In the genomic region with DNA sequence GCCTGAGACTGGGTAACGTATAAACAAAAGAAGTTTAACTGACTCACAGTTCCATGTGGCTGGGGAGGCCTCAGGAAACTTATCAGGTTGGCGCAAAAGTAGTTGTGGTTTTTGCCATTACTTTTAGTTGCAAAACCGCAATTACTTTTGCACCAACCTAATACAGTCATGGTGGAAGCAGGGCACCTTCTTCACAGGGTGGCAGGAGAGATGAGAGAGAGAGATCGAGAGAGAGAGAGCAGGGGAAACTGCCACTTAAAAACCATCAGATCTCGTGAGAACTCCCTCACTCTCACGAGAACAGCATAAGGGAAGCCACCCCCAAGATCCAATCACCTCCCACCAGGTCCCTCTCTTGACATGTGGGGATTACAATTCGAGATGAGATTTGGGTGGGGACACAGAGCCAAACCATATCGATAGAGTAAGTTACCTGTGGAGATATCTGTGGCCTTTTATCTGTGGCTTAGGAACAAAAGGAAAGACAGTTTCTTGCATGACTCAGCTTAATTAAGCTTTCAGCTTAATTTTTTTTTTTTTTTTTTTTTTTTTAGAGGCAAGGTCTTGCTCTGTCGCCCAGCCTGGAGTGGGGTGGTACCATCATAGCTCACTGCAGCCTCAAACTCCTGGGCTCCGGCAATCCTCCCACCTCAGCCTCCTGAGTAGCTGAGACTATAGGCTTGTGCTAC, we compare ENCODE assay signal across 1 cellular context.
A peak's percentile ranks its signal among the peaks of the same experiment; 100 is the strongest.
TF ChIP-seq lines count a peak whose summit lies in the region.

No MANE protein-coding gene starts in this region.

TF ChIP-seq in HepG2, 621 proteins besides CTCF, POLR2A, EP300 and RAD21:
- no peak for TF ChIP-seq HNRNPUL1 (IDR thresholded peaks at IDR 0.05; ENCODE audit: low read depth, low read length)
- TF ChIP-seq ZNF17 (CRISPR knock-in tag; IDR thresholded peaks at IDR 0.05): no peak
- peak; percentile 56 for TF ChIP-seq NFE2L2 (IDR thresholded peaks at IDR 0.05; ENCODE audit: low read length)
- TF ChIP-seq, protein P1, sequence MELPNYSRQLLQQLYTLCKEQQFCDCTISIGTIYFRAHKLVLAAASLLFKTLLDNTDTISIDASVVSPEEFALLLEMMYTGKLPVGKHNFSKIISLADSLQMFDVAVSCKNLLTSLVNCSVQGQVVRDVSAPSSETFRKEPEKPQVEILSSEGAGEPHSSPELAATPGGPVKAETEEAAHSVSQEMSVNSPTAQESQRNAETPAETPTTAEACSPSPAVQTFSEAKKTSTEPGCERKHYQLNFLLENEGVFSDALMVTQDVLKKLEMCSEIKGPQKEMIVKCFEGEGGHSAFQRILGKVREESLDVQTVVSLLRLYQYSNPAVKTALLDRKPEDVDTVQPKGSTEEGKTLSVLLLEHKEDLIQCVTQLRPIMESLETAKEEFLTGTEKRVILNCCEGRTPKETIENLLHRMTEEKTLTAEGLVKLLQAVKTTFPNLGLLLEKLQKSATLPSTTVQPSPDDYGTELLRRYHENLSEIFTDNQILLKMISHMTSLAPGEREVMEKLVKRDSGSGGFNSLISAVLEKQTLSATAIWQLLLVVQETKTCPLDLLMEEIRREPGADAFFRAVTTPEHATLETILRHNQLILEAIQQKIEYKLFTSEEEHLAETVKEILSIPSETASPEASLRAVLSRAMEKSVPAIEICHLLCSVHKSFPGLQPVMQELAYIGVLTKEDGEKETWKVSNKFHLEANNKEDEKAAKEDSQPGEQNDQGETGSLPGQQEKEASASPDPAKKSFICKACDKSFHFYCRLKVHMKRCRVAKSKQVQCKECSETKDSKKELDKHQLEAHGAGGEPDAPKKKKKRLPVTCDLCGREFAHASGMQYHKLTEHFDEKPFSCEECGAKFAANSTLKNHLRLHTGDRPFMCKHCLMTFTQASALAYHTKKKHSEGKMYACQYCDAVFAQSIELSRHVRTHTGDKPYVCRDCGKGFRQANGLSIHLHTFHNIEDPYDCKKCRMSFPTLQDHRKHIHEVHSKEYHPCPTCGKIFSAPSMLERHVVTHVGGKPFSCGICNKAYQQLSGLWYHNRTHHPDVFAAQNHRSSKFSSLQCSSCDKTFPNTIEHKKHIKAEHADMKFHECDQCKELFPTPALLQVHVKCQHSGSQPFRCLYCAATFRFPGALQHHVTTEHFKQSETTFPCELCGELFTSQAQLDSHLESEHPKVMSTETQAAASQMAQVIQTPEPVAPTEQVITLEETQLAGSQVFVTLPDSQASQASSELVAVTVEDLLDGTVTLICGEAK (IDR thresholded peaks at IDR 0.05): peak; percentile 84
- TF ChIP-seq, protein P1 (CRISPR knock-in tag; IDR thresholded peaks at IDR 0.05): no peak
- no peak for TF ChIP-seq SMAD9 (CRISPR knock-in tag; IDR thresholded peaks at IDR 0.05)
- 0 out of 4 replicates have a peak, but pooled peaks of 1 of the 2 experiments have one; percentile 8 for TF ChIP-seq MAFK (conservative IDR thresholded peaks at IDR 0.05 in 1 of 2, IDR thresholded peaks at IDR 0.05 in 1 of 2; ENCODE audit: low read length in 2 of 2)
- no peak for TF ChIP-seq ZFX (CRISPR knock-in tag; IDR thresholded peaks at IDR 0.05; ENCODE audit: low read depth)
